In the genomic region with DNA sequence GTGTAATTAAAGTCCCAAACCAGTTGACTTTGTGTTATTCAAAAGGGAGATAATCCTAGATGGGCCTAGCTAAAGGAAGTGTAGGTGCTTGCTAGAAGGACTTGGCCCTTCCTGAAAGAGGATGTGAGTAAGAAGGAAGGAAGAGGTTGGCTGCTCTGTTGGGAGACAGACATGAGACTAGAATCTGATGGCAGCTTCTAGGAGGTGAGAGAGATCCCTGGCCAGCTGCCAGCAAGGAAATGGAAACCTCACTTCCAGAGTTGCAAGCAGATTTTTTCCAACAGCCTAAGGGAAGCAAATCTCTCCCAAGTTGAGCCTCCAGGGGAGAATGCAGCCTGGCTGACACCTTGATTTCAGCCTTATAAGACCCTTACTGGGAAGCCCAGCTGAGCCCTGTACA, we compare ENCODE assay signal across 12 cellular contexts.
DNase-seq lines count a peak whose midpoint lies in the region; ATAC-seq, FAIRE-seq and TF ChIP-seq lines count a peak whose summit lies in the region.
"Had no signal": no experiment of that assay in that cellular context is flagged by ENCODE, and none has a peak within 500 bp of the region (broad histone marks: within the 10 kb centered on the region; RNA-seq: fewer than 3 reads in every experiment).

No MANE protein-coding gene starts in this region.

- H3K4me2 ChIP-seq in Loucy (ENCODE audit: low read depth, low read length, poor library complexity, severe bottlenecking), result peak overlapping the region; percentile 1

- TF ChIP-seq CTCF in Loucy (conservative IDR thresholded peaks at IDR 0.05; ENCODE audit: low read length) (no peak), bronchial epithelial cell (IDR thresholded peaks at IDR 0.05; ENCODE audit: insufficient read depth, low read length, severe bottlenecking) (no peak)

- no peak for ATAC-seq in HG03045 (IDR thresholded peaks at IDR 0.05; ENCODE audit: unreplicated experiment)

- H2AFZ ChIP-seq in Loucy (ENCODE audit: low read length), result no peak overlapping the region

- H4K20me1 ChIP-seq in Loucy (ENCODE audit: insufficient read depth, low read length, poor library complexity, severe bottlenecking), result no peaks in the 10 kb centered on the region

- FAIRE-seq in bronchial epithelial cell (lab: Jason Lieb, UNC), result no peak

- no peak overlapping the region for H3K9ac ChIP-seq in Loucy (ENCODE audit: low read depth, low read length, poor library complexity, severe bottlenecking)

- H3K36me3 ChIP-seq in Loucy (ENCODE audit: insufficient read depth, low read length) (no peaks in the 10 kb centered on the region), bronchial epithelial cell (ENCODE audit: control insufficient read depth, insufficient read depth, low read length) (no peaks in the 10 kb centered on the region)
- H3K36me3 ChIP-seq: SJCRH30 had no signal

- peaks cover 10% of the 10 kb centered on the region for H3K4me1 ChIP-seq in Loucy (ENCODE audit: insufficient read depth, low read length, poor library complexity, severe bottlenecking)

- no peaks in the 10 kb centered on the region for H3K9me3 ChIP-seq in Loucy (ENCODE audit: insufficient read depth, low read depth, low read length)
- H3K9me3 ChIP-seq: SJCRH30 had no signal

- DNase-seq in EH (ENCODE audit: low read depth) (peak; percentile 47), bronchial epithelial cell (ENCODE audit: low read depth) (peak; percentile 68), left kidney (ENCODE audit: low read depth, low spot score) (peak; percentile 58), iPS-NIHi7 (ENCODE audit: extremely low spot score) (no peak), putamen (ENCODE audit: low spot score) (no peak)
- no peak for DNase-seq in activated CD4-positive, alpha-beta T cell treated with anti-CD3 and anti-CD28 coated beads, Interleukin-2, amount 50 U/mL, for 4 hours
- DNase-seq: activated CD4-positive, alpha-beta T cell treated with anti-CD3 and anti-CD28 coated beads, Interleukin-2, amount 10 ng/mL, durations not matched to agents 24 days and 14 days; activated naive CD4-positive, alpha-beta T cell treated with anti-CD3 and anti-CD28 coated beads, Interleukin-2, amount 10 ng/mL, durations not matched to agents 7 days and 5 days; NCI-H2029 had no signal

- no peaks in the 10 kb centered on the region for H3K79me2 ChIP-seq in Loucy (ENCODE audit: insufficient read depth, low read length)

- H3F3A ChIP-seq in Loucy (ENCODE audit: low read depth), result no peaks in the 10 kb centered on the region

- H3K9me2 ChIP-seq in Loucy (replicated peaks; ENCODE audit: low read depth, low read length), result no peaks in the 10 kb centered on the region

- H3K4me3 ChIP-seq in Loucy (ENCODE audit: low read length, poor library complexity, severe bottlenecking) (no peak overlapping the region), bronchial epithelial cell (ENCODE audit: low read depth, low read length) (no peak overlapping the region)
- H3K4me3 ChIP-seq: SJCRH30 had no signal

- H3K27me3 ChIP-seq in Loucy (ENCODE audit: insufficient read depth, low read length, poor library complexity, severe bottlenecking) (no peaks in the 10 kb centered on the region), bronchial epithelial cell (ENCODE audit: control insufficient read depth, insufficient read depth, low read length) (peaks cover 2% of the 10 kb centered on the region)
- H3K27me3 ChIP-seq: SJCRH30 had no signal

Comparison
In these comparisons a context has a peak if more than half of its experiments do, and no peak if none do; other contexts are left out.
1. DNase-seq: peak in EH (single experiment), bronchial epithelial cell (single experiment) and left kidney (single experiment); none in activated CD4-positive, alpha-beta T cell treated with anti-CD3 and anti-CD28 coated beads, Interleukin-2, amount 50 U/mL, for 4 hours (0 of 2), iPS-NIHi7 (single experiment) and putamen (single experiment).